8 cellular contexts compared by ENCODE assay signal in the genomic region with DNA sequence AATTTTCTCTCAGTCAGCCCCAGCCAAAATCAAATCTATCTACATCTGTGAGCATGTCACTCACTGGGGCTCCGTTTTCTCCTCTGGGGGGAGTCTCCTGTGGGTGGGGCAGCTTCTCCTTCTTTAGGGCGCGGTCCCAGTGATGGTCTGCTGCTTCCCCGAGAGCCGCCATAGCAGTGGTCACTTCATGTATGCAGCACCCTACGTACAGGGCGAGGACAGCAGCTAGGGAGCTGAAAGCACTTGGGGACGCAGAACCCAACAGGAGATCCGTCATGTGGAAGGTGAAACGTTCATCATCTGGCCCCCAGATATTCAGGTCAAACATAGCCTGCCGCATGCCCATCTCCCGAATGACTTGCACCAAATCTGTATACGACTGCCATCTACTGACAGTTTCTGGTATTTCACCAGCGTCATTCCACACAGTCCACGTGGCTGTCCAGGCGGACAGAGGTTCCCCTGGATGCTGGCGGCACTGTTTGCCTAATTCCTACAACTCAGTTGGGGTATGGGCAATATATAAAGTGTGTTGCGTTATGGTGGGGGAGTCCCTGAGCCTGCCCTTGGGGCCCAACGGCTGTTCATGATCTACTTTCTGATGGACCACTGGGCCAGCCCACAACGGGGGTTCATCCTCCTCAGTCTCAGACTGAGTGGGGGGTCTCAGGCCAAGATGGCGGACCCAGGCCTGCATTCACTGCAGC.
A peak's percentile ranks its signal among the peaks of the same experiment; 100 is the strongest.
DNase-seq lines count a peak whose midpoint lies in the region; ATAC-seq, FAIRE-seq and TF ChIP-seq lines count a peak whose summit lies in the region.

No MANE protein-coding gene starts in this region.

- 0 out of 2 replicates have a peak, but pooled peaks have one; percentile 12 for TF ChIP-seq RAD21 in HepG2 (CRISPR knock-in tag; IDR thresholded peaks at IDR 0.05)

- H3K27ac Mint-ChIP-seq in astrocyte (ENCODE audit: unreplicated experiment) = no peak overlapping the region

- intact Hi-C loops in HepG2 (cut with micrococcal nuclease; ENCODE audit: unreplicated experiment) = loop anchor here (1.0 to 10.0 kb wide), 3 partner anchors 421 to 751 kb away; no protein-coding TSS in a partner anchor
- intact Hi-C loops in left colon (cut with DNase I, micrococcal nuclease) = no loop called here

- H3K4me1 ChIP-seq in astrocyte (ENCODE audit: insufficient read depth, low read length) (no peaks in the 10 kb centered on the region), HepG2 (ENCODE audit: insufficient read depth, low read length) (no peaks in the 10 kb centered on the region)

- no peaks in the 10 kb centered on the region for H3K27me3 Mint-ChIP-seq in astrocyte (ENCODE audit: low read depth, unreplicated experiment)

- 28% methylated on average over 10 of the region's 21 CpGs for WGBS in HepG2 (ENCODE audit: low lambda C conversion rate)

- H3K9ac ChIP-seq in astrocyte (ENCODE audit: low read length) (no peak overlapping the region), HepG2 (ENCODE audit: insufficient read depth, low read depth, low read length) (no peak overlapping the region)

- TF ChIP-seq CTCF in astrocyte (IDR thresholded peaks at IDR 0.05; ENCODE audit: insufficient read depth, low read depth, low read length) (peak; percentile 31), HepG2 (CRISPR knock-in tag; IDR thresholded peaks at IDR 0.05) (peak; percentile 87)

- H3K27ac ChIP-seq in astrocyte (ENCODE audit: low read depth, low read length) (no peak overlapping the region), HepG2 (ENCODE audit: extremely low read length, insufficient read depth, low read length) (no peak overlapping the region)

- H3K4me3 Mint-ChIP-seq in astrocyte (ENCODE audit: unreplicated experiment) = no peak overlapping the region

- POLR2A ChIA-PET in HepG2 (lab: Yijun Ruan, JAX) = no interaction called here

- no peak overlapping the region for H3K4me3 ChIP-seq in astrocyte (ENCODE audit: insufficient read depth, low read depth, low read length)
- H3K4me3 ChIP-seq in HepG2 (replicated peaks in 1 of 3; ENCODE audit: insufficient read depth in 1 of 3, low read depth in 2 of 3, low read length in 3 of 3) = no peak overlapping the region

- ATAC-seq in HG03432 (IDR thresholded peaks at IDR 0.05; ENCODE audit: unreplicated experiment) = peak; percentile 66
- peak; percentile 97 for ATAC-seq in HepG2
- ATAC-seq in left colon = no peak

- DNase-seq in GM12892 (ENCODE audit: insufficient read length) = no peak
- DNase-seq in astrocyte (ENCODE audit: low read depth) = no peak
- peak; percentile 62 for DNase-seq in HepG2 (ENCODE audit: low spot score)
- no peak for DNase-seq in retina
- DNase-seq in left colon = no peak
- DNase-seq in NCI-H2171 (lab: John Stamatoyannopoulos, UW) = no peak
- DNase-seq in SW480 (ENCODE audit: low spot score) = no peak

- H3K27me3 ChIP-seq in astrocyte (ENCODE audit: insufficient read depth, low read length) = no peaks in the 10 kb centered on the region
- H3K27me3 ChIP-seq in HepG2 (ENCODE audit: control insufficient read depth in 1 of 2, insufficient read depth in 2 of 2, low read length in 2 of 2) = no peaks in the 10 kb centered on the region; a peak in 1 of 5 replicates

- in situ Hi-C loops in HepG2 (cut with HindIII; ENCODE audit: extremely low pct_ligation_motif_present, low pct_unique_long_range_greater_than_20kb) = no loop called here

- no peaks in the 10 kb centered on the region for H3K79me2 ChIP-seq in astrocyte (ENCODE audit: insufficient read depth, low read length)
- no peaks in the 10 kb centered on the region for H3K79me2 ChIP-seq in HepG2 (ENCODE audit: insufficient read depth, low read length)

- peaks cover 11% of the 10 kb centered on the region for H3K9me3 Mint-ChIP-seq in astrocyte (ENCODE audit: unreplicated experiment)

- TF ChIP-seq EP300 in HepG2 (IDR thresholded peaks at IDR 0.05; ENCODE audit: low read depth in 2 of 2, low read length in 2 of 2) (no peak), HepG2 (CRISPR knock-in tag; IDR thresholded peaks at IDR 0.05; ENCODE audit: borderline replicate concordance) (no peak)

- H3K36me3 ChIP-seq in astrocyte (ENCODE audit: insufficient read depth, low read length) = no peaks in the 10 kb centered on the region
- H3K36me3 ChIP-seq in HepG2 (replicated peaks in 1 of 2; ENCODE audit: control insufficient read depth in 1 of 2, insufficient read depth in 2 of 2, low read length in 2 of 2) = no peaks in the 10 kb centered on the region

- H4K20me1 ChIP-seq in astrocyte (ENCODE audit: insufficient read depth, low read length) (no peaks in the 10 kb centered on the region), HepG2 (ENCODE audit: insufficient read depth, low read length) (no peaks in the 10 kb centered on the region)

- TF ChIP-seq POLR2A in GM12892 (IDR thresholded peaks at IDR 0.05; ENCODE audit: low read depth, low read length) (no peak), HepG2 (IDR thresholded peaks at IDR 0.05; ENCODE audit: insufficient read depth in 1 of 2, low read depth in 2 of 2, low read length in 2 of 2) (no peak)

- no peak overlapping the region for H2AFZ ChIP-seq in astrocyte (ENCODE audit: low read depth, low read length)
- no peak overlapping the region for H2AFZ ChIP-seq in HepG2 (ENCODE audit: low read length)

- H3K36me3 Mint-ChIP-seq in astrocyte (ENCODE audit: low read depth, unreplicated experiment) = no peaks in the 10 kb centered on the region

- no TSS peak for BruUV-seq in HepG2 (replicated peaks; lab: Mats Ljungman, UMichigan)

- FAIRE-seq in GM12892 (lab: Jason Lieb, UNC) = peak; percentile 87
- no peak for FAIRE-seq in astrocyte (lab: Jason Lieb, UNC)
- peak; percentile 57 for FAIRE-seq in HepG2 (lab: Jason Lieb, UNC)

- CTCF ChIA-PET in HepG2 (lab: Yijun Ruan, JAX; ENCODE audit: low intra/inter-chr PET ratio, low total read pairs) = interaction anchor here (1.0 kb wide), 1 partner anchor 606 kb away, joined by 3 read pairs; no protein-coding TSS in a partner anchor

- no peaks in the 10 kb centered on the region for H3K4me1 Mint-ChIP-seq in astrocyte (ENCODE audit: low read depth, unreplicated experiment)

- H3K9me3 ChIP-seq in astrocyte (ENCODE audit: insufficient read depth, low read depth, low read length) = peaks cover 5% of the 10 kb centered on the region
- H3K9me3 ChIP-seq in HepG2 (ENCODE audit: low read length) = no peaks in the 10 kb centered on the region

- H3K4me2 ChIP-seq in astrocyte (ENCODE audit: low read length) (no peak overlapping the region), HepG2 (ENCODE audit: low read depth, low read length) (no peak overlapping the region)

TF ChIP-seq in HepG2, 621 proteins besides CTCF, POLR2A, EP300 and RAD21 (continues in another document):
- TF ChIP-seq ZNF713 (CRISPR knock-in tag; IDR thresholded peaks at IDR 0.05) (no peak), FOXJ3 (CRISPR knock-in tag; IDR thresholded peaks at IDR 0.05; ENCODE audit: borderline replicate concordance) (no peak), ZNF891 (CRISPR knock-in tag; IDR thresholded peaks at IDR 0.05) (no peak), ZFP36L2 (CRISPR knock-in tag; IDR thresholded peaks at IDR 0.05) (no peak), TEAD3 (CRISPR knock-in tag; optimal IDR thresholded peaks at IDR 0.05; ENCODE audit: borderline replicate concordance) (peak; percentile 67), ZNF331 (CRISPR knock-in tag; IDR thresholded peaks at IDR 0.05) (no peak), ZNF687 (CRISPR knock-in tag; IDR thresholded peaks at IDR 0.05) (0 out of 2 replicates have a peak, but pooled peaks have one; percentile 2), TGIF2 (CRISPR knock-in tag; IDR thresholded peaks at IDR 0.05) (no peak), MAFF (IDR thresholded peaks at IDR 0.05; ENCODE audit: low read depth, low read length) (no peak), SALL1 (CRISPR knock-in tag; IDR thresholded peaks at IDR 0.05) (0 out of 2 replicates have a peak, but pooled peaks have one; percentile 29)
- TF ChIP-seq, protein P1, sequence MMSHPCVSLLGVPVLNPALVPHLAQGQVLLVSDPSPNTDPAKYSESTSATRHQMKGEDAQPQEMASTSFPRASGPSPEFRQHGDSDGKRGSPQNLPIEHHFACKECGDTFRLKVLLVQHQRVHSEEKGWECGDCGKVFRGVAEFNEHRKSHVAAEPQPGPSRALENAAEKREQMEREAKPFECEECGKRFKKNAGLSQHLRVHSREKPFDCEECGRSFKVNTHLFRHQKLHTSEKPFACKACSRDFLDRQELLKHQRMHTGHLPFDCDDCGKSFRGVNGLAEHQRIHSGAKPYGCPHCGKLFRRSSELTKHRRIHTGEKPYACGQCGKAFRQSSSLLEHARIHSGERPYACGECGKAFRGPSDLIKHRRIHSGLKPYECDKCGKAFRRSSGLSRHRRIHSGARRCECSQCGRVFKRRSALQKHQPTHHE (CRISPR knock-in tag; IDR thresholded peaks at IDR 0.05; ENCODE audit: borderline replicate concordance) = 0 out of 2 replicates have a peak, but pooled peaks have one; percentile 32
